8 cellular contexts compared by ENCODE assay signal in genomic region chr1:154557939-154558609, GRCh38. TPM values are rescaled to one million over a fixed set of nuclear protein-coding genes. Genes with fewer than 3 reads are reported as not detected.
DNase-seq lines count a peak whose midpoint lies in the region; ATAC-seq and TF ChIP-seq lines count a peak whose summit lies in the region.

No MANE protein-coding gene starts in this region.

- H3K9ac ChIP-seq in Loucy (ENCODE audit: low read depth, low read length, poor library complexity, severe bottlenecking) = peak overlapping the region; percentile 98

- no peak for TF ChIP-seq POLR2A in gastroesophageal sphincter (IDR thresholded peaks at IDR 0.05)

- H3K4me1 ChIP-seq in Loucy (ENCODE audit: insufficient read depth, low read length, poor library complexity, severe bottlenecking) (peaks cover 39% of the 10 kb centered on the region), gastroesophageal sphincter (peaks cover 0 to 58% (median 17%) of the 10 kb centered on the region in 3 donors), osteoblast (ENCODE audit: insufficient read depth, low read length) (peaks cover 26% of the 10 kb centered on the region)

- H3K27me3 ChIP-seq in Loucy (ENCODE audit: insufficient read depth, low read length, poor library complexity, severe bottlenecking) = peaks cover 5% of the 10 kb centered on the region
- H3K27me3 ChIP-seq in gastroesophageal sphincter = no peaks in the 10 kb centered on the region
- H3K27me3 ChIP-seq in osteoblast (ENCODE audit: insufficient read depth, low read length) = no peaks in the 10 kb centered on the region

- peak; percentile 12 for ATAC-seq in GM21381 (IDR thresholded peaks at IDR 0.05; ENCODE audit: unreplicated experiment)
- peak; percentile 6 for ATAC-seq in gastroesophageal sphincter

- no peaks in the 10 kb centered on the region for H3K9me2 ChIP-seq in Loucy (replicated peaks; ENCODE audit: low read depth, low read length)

- DNase-seq in AG10803 (ENCODE audit: low read depth) (peak; percentile 26), osteoblast (ENCODE audit: insufficient read length, low spot score, missing footprints) (peak; percentile 85), NCI-H2171 (lab: John Stamatoyannopoulos, UW) (no peak), putamen (ENCODE audit: low spot score) (no peak)
- DNase-seq in activated T-helper 9 cell treated with anti-CD3 and anti-CD28 coated beads, Interleukin-2, amount 50 U/mL, for 16 hours (ENCODE audit: low read depth) = peak; percentile 20

- 0% methylated on average over 2 to 4 of the region's 50 CpGs for WGBS in gastroesophageal sphincter (ENCODE audit: low coverage in 1 of 2), 2 donors

- TF ChIP-seq EP300 in gastroesophageal sphincter (IDR thresholded peaks at IDR 0.05) = no peak

- H4K20me1 ChIP-seq in Loucy (ENCODE audit: insufficient read depth, low read length, poor library complexity, severe bottlenecking) = peaks cover 37% of the 10 kb centered on the region
- peaks cover 28% of the 10 kb centered on the region for H4K20me1 ChIP-seq in osteoblast (ENCODE audit: insufficient read depth, low read length)

- no peak overlapping the region; the same call in 1 of the 2 replicates for H2AFZ ChIP-seq in Loucy (ENCODE audit: low read length)
- peak overlapping the region; percentile 16 for H2AFZ ChIP-seq in osteoblast (ENCODE audit: low read length)

- H3K79me2 ChIP-seq in Loucy (ENCODE audit: insufficient read depth, low read length) (peaks cover 52% of the 10 kb centered on the region), osteoblast (ENCODE audit: insufficient read depth, low read length) (peaks cover 37% of the 10 kb centered on the region)

- H3K27ac ChIP-seq in gastroesophageal sphincter (peak overlapping the region; percentile 75 to 92 (median 89)), osteoblast (ENCODE audit: low read depth, low read length) (peak overlapping the region; percentile 68)

- TF ChIP-seq CTCF in AG10803 (conservative IDR thresholded peaks at IDR 0.05; ENCODE audit: low read length) (no peak), Loucy (conservative IDR thresholded peaks at IDR 0.05; ENCODE audit: low read length) (no peak), gastroesophageal sphincter (IDR thresholded peaks at IDR 0.05) (no peak), osteoblast (IDR thresholded peaks at IDR 0.05; ENCODE audit: extremely low read depth, low read depth, low read length) (no peak)

- H3K4me2 ChIP-seq in Loucy (ENCODE audit: low read depth, low read length, poor library complexity, severe bottlenecking) (peak overlapping the region; percentile 80), osteoblast (ENCODE audit: insufficient read depth, low read length) (peak overlapping the region; percentile 99)

- H3K36me3 ChIP-seq in Loucy (ENCODE audit: insufficient read depth, low read length) (peaks cover 26% of the 10 kb centered on the region; the same call in 1 of the 2 replicates), gastroesophageal sphincter (peaks cover 0 to 29% of the 10 kb centered on the region in 2 donors), osteoblast (ENCODE audit: insufficient read depth, low read length) (peaks cover 28% of the 10 kb centered on the region)

- H3K9me3 ChIP-seq in Loucy (ENCODE audit: insufficient read depth, low read depth, low read length) (no peaks in the 10 kb centered on the region), gastroesophageal sphincter (no peaks in the 10 kb centered on the region), osteoblast (ENCODE audit: low read depth, low read length) (no peaks in the 10 kb centered on the region)

- H3K4me3 ChIP-seq in AG10803 (ENCODE audit: low read length) (peak overlapping the region; percentile 73), Loucy (ENCODE audit: low read length, poor library complexity, severe bottlenecking) (peak overlapping the region; percentile 98), gastroesophageal sphincter (peak overlapping the region; percentile 90 to 93), osteoblast (ENCODE audit: insufficient read depth, low read length) (peak overlapping the region; percentile 84)

- H3F3A ChIP-seq in Loucy (ENCODE audit: low read depth) = no peaks in the 10 kb centered on the region

RNA-seq across cellular contexts. Expression of gene UBE2Q1, which starts 0.4 kb away (rescaled TPM):
- total RNA-seq in gastroesophageal sphincter (10 to 100 TPM; 27.4 to 39.7 (median 32.2) TPM), osteoblast (27.9 and 28.6 TPM in 2 replicates)

RNA-seq across cellular contexts. Expression of gene CHRNB2, which starts 9.5 kb away (rescaled TPM):
- under 1 TPM in 3 of 4 donors, not detected in 1; 0.08 to 0.45 (median 0.13) TPM for total RNA-seq in gastroesophageal sphincter
- under 0.01 TPM in 1 of 2 replicates, not detected in the other for total RNA-seq in osteoblast

RNA-seq across cellular contexts. Expression of gene ADAR, which starts 49.9 kb away (rescaled TPM):
- total RNA-seq in gastroesophageal sphincter (100 to 1,000 TPM in 1 of 4 donors, 10 to 100 TPM in 3; 71.0 to 108 (median 90.4) TPM), osteoblast (103 and 118 TPM in 2 replicates)

RNA-seq across cellular contexts. Expression of gene SHE, which starts 55.9 kb away (rescaled TPM):
- total RNA-seq in gastroesophageal sphincter (10 to 100 TPM in 3 of 4 donors, 1 to 10 TPM in 1; 7.2 to 13.9 (median 11.7) TPM), osteoblast (not detected in 2 replicates)

RNA-seq across cellular contexts. Expression of gene TDRD10, which starts 56.1 kb away (rescaled TPM):
- total RNA-seq in gastroesophageal sphincter = 1 to 10 TPM; 1.4 to 3.3 (median 2.8) TPM
- not detected in 2 replicates for total RNA-seq in osteoblast

Comparison
In these comparisons a context has a peak if more than half of its experiments do, and no peak if none do; other contexts are left out.
1. DNase-seq: peak in AG10803 (single experiment), activated T-helper 9 cell treated with anti-CD3 and anti-CD28 coated beads, Interleukin-2, amount 50 U/mL, for 16 hours (single experiment) and osteoblast (single experiment); none in NCI-H2171 (single experiment) and putamen (single experiment).
2. Peak in every context shown above with its lines, with median percentiles within 50 percentile points of each other: H3K4me3 ChIP-seq.